In the genomic region with DNA sequence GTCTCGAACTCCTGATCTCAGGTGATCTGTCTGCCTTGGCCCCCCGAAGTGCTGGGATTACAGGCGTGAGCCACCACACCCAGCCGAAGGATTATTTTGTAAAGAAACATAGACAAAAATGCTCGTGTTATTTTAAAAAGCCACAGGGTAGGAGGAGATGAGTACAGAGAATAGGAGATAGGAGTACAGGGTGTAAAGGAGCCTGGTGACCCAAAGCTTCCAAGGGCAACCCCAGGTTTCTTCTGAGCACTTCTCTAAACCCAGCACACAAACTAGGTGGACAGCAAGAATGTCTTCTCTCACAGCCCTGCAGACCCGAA, we compare ENCODE assay signal across 1 cellular context.
TF ChIP-seq lines count a peak whose summit lies in the region.

No MANE protein-coding gene starts in this region.

TF ChIP-seq in HCT116, 20 proteins besides CTCF, POLR2A, EP300 and RAD21 (continued from another document):
- TF ChIP-seq POLR2AphosphoS5 (IDR thresholded peaks at IDR 0.05; ENCODE audit: low read depth, low read length), result no peak
- TF ChIP-seq EGR1 (IDR thresholded peaks at IDR 0.05; ENCODE audit: low read depth), result no peak
